Comparison of ENCODE assay signal across 16 cellular contexts in genomic region chr15:96410175-96411055, GRCh38.
DNase-seq lines count a peak whose midpoint lies in the region; ATAC-seq, FAIRE-seq and TF ChIP-seq lines count a peak whose summit lies in the region.
"Had no signal": no experiment of that assay in that cellular context is flagged by ENCODE, and none has a peak within 500 bp of the region (broad histone marks: within the 10 kb centered on the region; RNA-seq: fewer than 3 reads in every experiment).

No MANE protein-coding gene starts in this region.

- H3K9me2 ChIP-seq in SK-N-SH = no peaks in the 10 kb centered on the region

- H4K20me1 ChIP-seq in SK-N-SH (ENCODE audit: insufficient read depth) = no peaks in the 10 kb centered on the region

- no peaks in the 10 kb centered on the region for H3K79me2 ChIP-seq in SK-N-SH (ENCODE audit: insufficient read depth)

- H2AFZ ChIP-seq in SK-N-SH (ENCODE audit: low read depth) = no peak overlapping the region
- H2AFZ ChIP-seq: PC-9 had no signal

- no peak for FAIRE-seq in pancreas (lab: Jason Lieb, UNC)
- FAIRE-seq: GM12892 had no signal

- CTCF ChIA-PET in SK-N-SH (lab: Yijun Ruan, JAX) = interaction anchor here (0.7 kb wide), 1 partner anchor 83 kb away, joined by 5 read pairs; no protein-coding TSS in a partner anchor

- no peaks in the 10 kb centered on the region for H3K9me3 Mint-ChIP-seq in nephron

- no peaks in the 10 kb centered on the region for H3K36me3 ChIP-seq in heart right ventricle
- H3K36me3 ChIP-seq in thoracic aorta = no peaks in the 10 kb centered on the region
- H3K36me3 ChIP-seq in pancreas = no peaks in the 10 kb centered on the region
- H3K36me3 ChIP-seq in SK-N-SH (replicated peaks in 1 of 2; ENCODE audit: control insufficient read depth in 1 of 2, insufficient read depth in 2 of 2, low read length in 1 of 2) = no peaks in the 10 kb centered on the region
- H3K36me3 ChIP-seq: tibial artery had no signal

- no peak for TF ChIP-seq EP300 in SK-N-SH (IDR thresholded peaks at IDR 0.05; ENCODE audit: borderline replicate concordance in 1 of 2, low read depth in 1 of 2, low read length in 1 of 2)

- no peak overlapping the region for H3K4me2 ChIP-seq in SK-N-SH
- H3K4me2 ChIP-seq: PC-9 had no signal

- POLR2A ChIA-PET in SK-N-SH (lab: Yijun Ruan, JAX) = no interaction called here

- H3K4me1 Mint-ChIP-seq in nephron = peaks cover 20% of the 10 kb centered on the region

- H3K27me3 ChIP-seq in heart right ventricle (peaks cover 21 to 99% (median 94%) of the 10 kb centered on the region in 7 donors), thoracic aorta (replicated peaks; ENCODE audit: insufficient read depth) (peaks cover 42% of the 10 kb centered on the region), pancreas (peaks cover 0 to 43% (median 5%) of the 10 kb centered on the region in 4 donors), SK-N-SH (ENCODE audit: insufficient read depth) (peaks cover 70% of the 10 kb centered on the region)

- no peaks in the 10 kb centered on the region for H3K36me3 Mint-ChIP-seq in nephron (ENCODE audit: low read depth)

- DNase-seq in heart right ventricle (no peak), left cardiac atrium (no peak), ecto neural progenitor cell (ENCODE audit: low spot score) (peak; percentile 56), thoracic aorta (ENCODE audit: low spot score) (no peak), pancreas (no peak), SK-N-SH (no peak)
- no peak for DNase-seq in stimulated activated naive CD8-positive, alpha-beta T cell treated with anti-CD3 and anti-CD28 coated beads, Interleukin-15, Interleukin-2, amounts not matched to agents 100 U/mL and 50 U/mL, for 24 hours
- DNase-seq: ACHN; activated CD4-positive, alpha-beta T cell treated with anti-CD3 and anti-CD28 coated beads for 4 hours; activated effector memory CD4-positive, alpha-beta T cell treated with Interleukin-2 at 50 U/mL for 16 hours; NCI-H2171 treated with DMSO at 0.1 percent for 48 hours; PC-9; tibial artery had no signal

- H3K27me3 Mint-ChIP-seq in nephron (ENCODE audit: low read depth) = peaks cover 100% of the 10 kb centered on the region

- no peaks in the 10 kb centered on the region for H3F3A ChIP-seq in SK-N-SH (replicated peaks; ENCODE audit: insufficient read depth)

- H3K4me1 ChIP-seq in heart right ventricle = peaks cover 7 to 20% (median 14%) of the 10 kb centered on the region in 9 donors
- H3K4me1 ChIP-seq in thoracic aorta (ENCODE audit: control insufficient read depth in 1 of 2, low read depth in 2 of 2) = peaks cover 4 to 20% of the 10 kb centered on the region in 2 donors
- H3K4me1 ChIP-seq in pancreas = peaks cover 0 to 11% (median 7%) of the 10 kb centered on the region in 3 donors
- peaks cover 0 to 3% of the 10 kb centered on the region in 2 experiments; a peak in 1 of 4 replicates for H3K4me1 ChIP-seq in SK-N-SH (ENCODE audit: control insufficient read depth in 1 of 2, insufficient read depth in 2 of 2, low read depth in 1 of 2, low read length in 1 of 2)

- no peaks in the 10 kb centered on the region for H3K9me3 ChIP-seq in heart right ventricle
- H3K9me3 ChIP-seq in thoracic aorta = no peaks in the 10 kb centered on the region
- H3K9me3 ChIP-seq in pancreas = no peaks in the 10 kb centered on the region
- no peaks in the 10 kb centered on the region for H3K9me3 ChIP-seq in SK-N-SH
- H3K9me3 ChIP-seq: tibial artery had no signal

- H3K4me3 ChIP-seq in heart right ventricle = peak overlapping the region in 8 of 10 donors; percentile 23 to 50 (median 38)
- H3K4me3 ChIP-seq in thoracic aorta = peak overlapping the region; percentile 58
- no peak overlapping the region for H3K4me3 ChIP-seq in pancreas
- no peak overlapping the region for H3K4me3 ChIP-seq in SK-N-SH (ENCODE audit: low read depth in 2 of 2, low read length in 1 of 2)
- H3K4me3 ChIP-seq: PC-9 had no signal

- H3K4me3 Mint-ChIP-seq in nephron = peak overlapping the region; percentile 76 to 77 (median 77)

- 9 to 15% methylated on average over 16 of the region's 16 CpGs for WGBS in heart right ventricle, 2 donors
- WGBS in pancreas, 2 donors = 16 to 17% methylated on average over 16 of the region's 16 CpGs
- 9% methylated on average over 16 of the region's 16 CpGs for WGBS in SK-N-SH (ENCODE audit: low lambda C conversion rate)

- H3K27ac Mint-ChIP-seq in nephron = no peak overlapping the region

- no peak for TF ChIP-seq CTCF in heart right ventricle (IDR thresholded peaks at IDR 0.05)
- no peak for TF ChIP-seq CTCF in nephron (IDR thresholded peaks at IDR 0.05; ENCODE audit: unreplicated experiment in 3 of 3)
- no peak for TF ChIP-seq CTCF in thoracic aorta (IDR thresholded peaks at IDR 0.05)
- no peak for TF ChIP-seq CTCF in pancreas (IDR thresholded peaks at IDR 0.05)
- no peak for TF ChIP-seq CTCF in SK-N-SH (IDR thresholded peaks at IDR 0.05)

- TF ChIP-seq RAD21 in SK-N-SH (IDR thresholded peaks at IDR 0.05; ENCODE audit: low read length) = no peak

- H3K27ac ChIP-seq in heart right ventricle = no peak overlapping the region
- H3K27ac ChIP-seq in thoracic aorta = no peak overlapping the region
- no peak overlapping the region for H3K27ac ChIP-seq in pancreas
- H3K27ac ChIP-seq in SK-N-SH (ENCODE audit: low read depth in 2 of 2, low read length in 1 of 2) = no peak overlapping the region
- H3K27ac ChIP-seq: C4-2B, PC-9, tibial artery had no signal

- ATAC-seq in heart right ventricle = no peak
- ATAC-seq in left cardiac atrium = no peak
- no peak for ATAC-seq in thoracic aorta (ENCODE audit: insufficient number of reproducible peaks, low FRiP score, low read depth)
- ATAC-seq in pancreas = no peak
- ATAC-seq in stimulated activated naive CD8-positive, alpha-beta T cell treated with anti-CD3 and anti-CD28 coated beads, Interleukin-15, Interleukin-2, amounts not matched to agents 100 U/mL and 50 U/mL, for 24 hours = no peak

- no peak overlapping the region for H3K9ac ChIP-seq in SK-N-SH

- intact Hi-C loops in heart right ventricle (cut with DNase I) (loop anchor here in 1 of 10 donors (10.0 kb wide), 1 partner anchor 56 kb away; no protein-coding TSS in a partner anchor), left cardiac atrium (cut with DNase I) (no loop called here), pancreas (cut with DNase I) (no loop called here)

TF ChIP-seq in SK-N-SH, 30 proteins besides CTCF, POLR2A, EP300 and RAD21:
- TF ChIP-seq NFIC (IDR thresholded peaks at IDR 0.05; ENCODE audit: borderline replicate concordance) (no peak), TAF1 (IDR thresholded peaks at IDR 0.05; ENCODE audit: borderline replicate concordance, low read depth, low read length) (no peak), TCF12 (IDR thresholded peaks at IDR 0.05) (no peak), GATA2 (CRISPR knock-in tag; IDR thresholded peaks at IDR 0.05) (no peak), TEAD4 (IDR thresholded peaks at IDR 0.05; ENCODE audit: borderline replicate concordance, insufficient read depth) (no peak), FOXJ3 (CRISPR knock-in tag; IDR thresholded peaks at IDR 0.05) (no peak), USF2 (IDR thresholded peaks at IDR 0.05; ENCODE audit: borderline replicate concordance, low read depth, low read length) (no peak), ZBTB33 (IDR thresholded peaks at IDR 0.05; ENCODE audit: borderline replicate concordance, low read depth) (no peak), NRF1 (IDR thresholded peaks at IDR 0.05; ENCODE audit: low read depth, low read length) (no peak), RCOR1 (IDR thresholded peaks at IDR 0.05; ENCODE audit: low read length) (no peak), YY1 (IDR thresholded peaks at IDR 0.05; ENCODE audit: low read depth) (no peak), FOSL2 (IDR thresholded peaks at IDR 0.05; ENCODE audit: borderline replicate concordance, low read depth) (no peak), JUND (IDR thresholded peaks at IDR 0.05) (no peak)
- TF ChIP-seq, protein P1, sequence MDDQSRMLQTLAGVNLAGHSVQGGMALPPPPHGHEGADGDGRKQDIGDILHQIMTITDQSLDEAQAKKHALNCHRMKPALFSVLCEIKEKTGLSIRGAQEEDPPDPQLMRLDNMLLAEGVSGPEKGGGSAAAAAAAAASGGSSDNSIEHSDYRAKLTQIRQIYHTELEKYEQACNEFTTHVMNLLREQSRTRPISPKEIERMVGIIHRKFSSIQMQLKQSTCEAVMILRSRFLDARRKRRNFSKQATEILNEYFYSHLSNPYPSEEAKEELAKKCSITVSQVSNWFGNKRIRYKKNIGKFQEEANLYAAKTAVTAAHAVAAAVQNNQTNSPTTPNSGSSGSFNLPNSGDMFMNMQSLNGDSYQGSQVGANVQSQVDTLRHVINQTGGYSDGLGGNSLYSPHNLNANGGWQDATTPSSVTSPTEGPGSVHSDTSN (IDR thresholded peaks at IDR 0.05) = no peak

Comparison
In these comparisons a context has a peak if more than half of its experiments do, and no peak if none do; other contexts are left out.
1. H3K4me3 ChIP-seq: peak in heart right ventricle (8 of 10) and thoracic aorta (single experiment); none in pancreas (0 of 4) and SK-N-SH (0 of 2).